15 cellular contexts compared by ENCODE assay signal in genomic region chr6:132751306-132751705, GRCh38. TPM values are rescaled to one million over a fixed set of nuclear protein-coding genes. Genes with fewer than 3 reads are reported as not detected.
A peak's percentile ranks its signal among the peaks of the same experiment; 100 is the strongest.
DNase-seq lines count a peak whose midpoint lies in the region; ATAC-seq lines count a peak whose summit lies in the region.
"Had no signal": no experiment of that assay in that cellular context is flagged by ENCODE, and none has a peak within 500 bp of the region (broad histone marks: within the 10 kb centered on the region; RNA-seq: fewer than 3 reads in every experiment).

No MANE protein-coding gene starts in this region.

- H3K27ac Mint-ChIP-seq in naive B cell: peak overlapping the region in 5 of 6 donors; percentile 5 to 78 (median 57)
- H3K27ac Mint-ChIP-seq: HFFc6 had no signal

- no peaks in the 10 kb centered on the region for H3K9me3 ChIP-seq in neuronal stem cell (replicated peaks in 1 of 2; ENCODE audit: control insufficient read depth in 2 of 2, insufficient read depth in 1 of 2, low read depth in 1 of 2, low read length in 2 of 2)
- H3K9me3 ChIP-seq: gastroesophageal sphincter had no signal

- no peak overlapping the region for H3K9ac ChIP-seq in neuronal stem cell (ENCODE audit: low read depth, low read length, poor library complexity)

- H3K4ac ChIP-seq in neuronal stem cell (ENCODE audit: low read length): no peak overlapping the region

- ATAC-seq in GM19025 (IDR thresholded peaks at IDR 0.05; ENCODE audit: low read depth, unreplicated experiment) (peak; percentile 42), HG02610 (IDR thresholded peaks at IDR 0.05; ENCODE audit: unreplicated experiment) (peak; percentile 32), HG03460 (IDR thresholded peaks at IDR 0.05; ENCODE audit: unreplicated experiment) (peak; percentile 44), naive B cell (ENCODE audit: low read depth in 2 of 2) (peak; percentile 9 to 20)
- ATAC-seq: activated T-cell treated with anti-CD3 and anti-CD28 coated beads, Interleukin-2, amount 50 U/mL, for 4 hours; gastroesophageal sphincter; sciatic nerve; SK-N-SH treated with all-trans-retinoic acid at 6 μM for 48 hours had no signal

- peaks cover 9 to 31% of the 10 kb centered on the region in 2 donors for H3K36me3 Mint-ChIP-seq in naive B cell

- H3K14ac ChIP-seq in neuronal stem cell (ENCODE audit: low read length): no peak overlapping the region

- H2AFZ ChIP-seq in neuronal stem cell (ENCODE audit: low read length): no peak overlapping the region

- no peak overlapping the region for H2BK12ac ChIP-seq in neuronal stem cell (ENCODE audit: low read length)

- no peaks in the 10 kb centered on the region for H3K79me1 ChIP-seq in neuronal stem cell (ENCODE audit: low read depth, low read length)

- no peak overlapping the region for H3K27ac ChIP-seq in neuronal stem cell (replicated peaks; ENCODE audit: low read length)
- H3K27ac ChIP-seq: gastroesophageal sphincter had no signal

- H3K27me3 ChIP-seq in neuronal stem cell (ENCODE audit: control insufficient read depth in 3 of 3, insufficient read depth in 3 of 3, low read depth in 1 of 3, low read length in 3 of 3): no peaks in the 10 kb centered on the region
- H3K27me3 ChIP-seq: gastroesophageal sphincter had no signal

- H3K4me2 ChIP-seq in neuronal stem cell (ENCODE audit: insufficient read depth, low read length, poor library complexity, severe bottlenecking): no peak overlapping the region

- H3K4me1 ChIP-seq in neuronal stem cell (ENCODE audit: control insufficient read depth in 2 of 2, insufficient read depth in 1 of 2, low read depth in 1 of 2, low read length in 2 of 2): no peaks in the 10 kb centered on the region
- H3K4me1 ChIP-seq: gastroesophageal sphincter had no signal

- no peak overlapping the region for H2BK120ac ChIP-seq in neuronal stem cell (ENCODE audit: low read depth, low read length)

- no peaks in the 10 kb centered on the region for H3K27me3 Mint-ChIP-seq in naive B cell

- H3K4me3 Mint-ChIP-seq in naive B cell: peak overlapping the region in 2 of 8 donors; percentile 4 to 21
- H3K4me3 Mint-ChIP-seq: activated T-cell treated with anti-CD3 and anti-CD28 coated beads, Interleukin-2, amount 50 U/mL, for 4 hours; HFFc6 had no signal

- H2BK15ac ChIP-seq in neuronal stem cell (ENCODE audit: low read length): no peak overlapping the region

- no peak overlapping the region for H4K91ac ChIP-seq in neuronal stem cell (ENCODE audit: low read depth, low read length, poor library complexity)

- peaks cover 7 to 23% (median 21%) of the 10 kb centered on the region in 3 donors for H3K4me1 Mint-ChIP-seq in naive B cell

- no peaks in the 10 kb centered on the region for H3K9me3 Mint-ChIP-seq in naive B cell
- H3K9me3 Mint-ChIP-seq: activated T-cell treated with anti-CD3 and anti-CD28 coated beads, Interleukin-2, amount 50 U/mL, for 4 hours; HFFc6 had no signal

- WGBS in neuronal stem cell (ENCODE audit: extremely low coverage in 2 of 2, insufficient read length in 2 of 2, insufficient replicate concordance in 1 of 2), 2 donors: no CpG with 5 or more reads among the region's 4 CpGs

- H2AK5ac ChIP-seq in neuronal stem cell (ENCODE audit: low read depth, low read length): no peak overlapping the region

- H3K4me3 ChIP-seq in neuronal stem cell (ENCODE audit: low read length in 2 of 2): no peak overlapping the region
- H3K4me3 ChIP-seq: gastroesophageal sphincter had no signal

- DNase-seq in naive B cell (no peak), NCI-H524 treated with DMSO at 0.1 percent for 48 hours (lab: John Stamatoyannopoulos, UW) (no peak), neuronal stem cell (ENCODE audit: low spot score) (no peak), NCI-H2029 (lab: John Stamatoyannopoulos, UW) (no peak)
- no peak for DNase-seq in activated naive CD4-positive, alpha-beta T cell (lab: John Stamatoyannopoulos, UW)
- DNase-seq: activated T-cell treated with anti-CD3 and anti-CD28 coated beads, Interleukin-2, amount 50 U/mL, for 4 hours; cerebellar nuclear complex; HFFc6; NCI-H187 had no signal

- H3K23ac ChIP-seq in neuronal stem cell (ENCODE audit: low read depth, low read length, poor library complexity): no peak overlapping the region

- H3K36me3 ChIP-seq in neuronal stem cell (replicated peaks in 1 of 2; ENCODE audit: control insufficient read depth in 2 of 2, insufficient read depth in 2 of 2, low read length in 2 of 2): no peaks in the 10 kb centered on the region
- H3K36me3 ChIP-seq: gastroesophageal sphincter had no signal

- no peak overlapping the region for H4K8ac ChIP-seq in neuronal stem cell (ENCODE audit: low read depth, low read length)

- H3K18ac ChIP-seq in neuronal stem cell (ENCODE audit: low read length): no peak overlapping the region

- no peak overlapping the region for H2BK5ac ChIP-seq in neuronal stem cell (ENCODE audit: low read length)

RNA-seq across cellular contexts. Expression of gene VNN2, which starts 6.4 kb away (rescaled TPM):
- 10 to 100 TPM; 41.0 to 69.4 (median 56.6) TPM for polyA plus RNA-seq in naive B cell (ENCODE audit: low read depth in 6 of 6)
- not detected for polyA plus RNA-seq in neuronal stem cell (2013, experiment 1 of 2)
- polyA plus RNA-seq in neuronal stem cell (2013, experiment 2 of 2): not detected

RNA-seq across cellular contexts. Expression of gene VNN1, which starts 37.5 kb away (rescaled TPM):
- under 1 TPM in 3 of 6 donors, not detected in 3; 0.09 to 0.17 (median 0.10) TPM for polyA plus RNA-seq in naive B cell (ENCODE audit: low read depth in 6 of 6)
- not detected for polyA plus RNA-seq in neuronal stem cell (2013, experiment 1 of 2)
- polyA plus RNA-seq in neuronal stem cell (2013, experiment 2 of 2): not detected

RNA-seq across cellular contexts. Expression of gene SLC18B1, which starts 47.1 kb away (rescaled TPM):
- 10 to 100 TPM; 24.8 to 58.4 (median 30.7) TPM for polyA plus RNA-seq in naive B cell (ENCODE audit: low read depth in 6 of 6)
- polyA plus RNA-seq in neuronal stem cell (2013, experiment 1 of 2): 5.8 TPM
- polyA plus RNA-seq in neuronal stem cell (2013, experiment 2 of 2): 6.6 TPM
